Comparison of ENCODE assay signal across 8 cellular contexts in the genomic region with DNA sequence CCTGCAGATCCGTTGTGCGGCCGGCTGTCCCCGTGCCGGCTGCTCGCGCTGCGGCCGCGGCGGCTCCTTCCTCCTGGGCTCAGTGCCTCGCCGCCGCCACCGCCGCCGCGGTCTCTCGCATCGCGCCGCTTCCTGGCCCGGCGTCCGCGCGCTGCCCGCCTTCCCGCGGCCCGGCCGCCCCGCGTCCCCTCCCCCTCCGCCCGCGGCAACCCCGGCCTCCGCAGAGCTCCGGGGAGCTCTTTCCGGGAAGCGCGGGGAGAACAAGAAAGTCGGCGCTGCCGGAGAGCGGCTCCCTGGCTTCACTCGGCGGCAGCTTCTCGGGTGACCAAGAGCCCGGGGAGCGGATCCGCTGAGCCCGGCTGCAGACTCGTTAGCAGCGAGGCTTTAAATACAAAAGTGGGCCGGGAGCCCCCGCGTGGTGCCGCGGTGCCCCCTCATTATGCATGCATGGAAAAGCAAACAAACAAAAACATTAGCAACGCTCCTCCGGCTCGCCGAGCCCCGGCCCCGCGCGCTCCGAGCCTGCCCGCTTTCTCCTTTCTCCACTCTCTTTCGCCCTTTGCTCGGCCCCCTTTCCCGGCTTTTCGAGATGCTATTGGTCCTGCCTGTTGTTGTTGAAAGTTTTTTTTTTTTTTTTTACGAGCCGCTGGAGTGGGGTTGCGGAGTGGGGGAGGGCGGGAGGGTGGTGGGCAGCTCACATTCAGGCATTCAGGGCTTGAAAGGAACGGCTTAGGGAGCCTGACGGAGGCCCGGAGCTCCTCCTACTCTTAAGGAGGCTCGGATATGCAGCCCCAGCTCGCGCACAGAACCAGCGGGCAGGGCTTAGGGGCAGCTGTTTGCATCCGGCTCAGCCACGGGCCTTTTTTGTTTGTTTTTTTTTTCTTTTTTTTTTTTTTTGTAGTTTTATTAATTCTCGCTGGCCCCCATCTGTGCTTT. TPM values are rescaled to one million over a fixed set of nuclear protein-coding genes. Genes with fewer than 3 reads are reported as not detected.
DNase-seq lines count a peak whose midpoint lies in the region; ATAC-seq and TF ChIP-seq lines count a peak whose summit lies in the region.

Gene GAS1, minus strand, starts transcription at position 361 of the 936 bp plus-strand sequence. CDS start 727 bp downstream, outside the sequence.

- H3K9me3 Mint-ChIP-seq in activated T-cell treated with anti-CD3 and anti-CD28 coated beads, Interleukin-2, amount 50 U/mL, for 4 hours, result no peaks in the 10 kb centered on the region

- peak; percentile 48 for DNase-seq in activated T-cell treated with anti-CD3 and anti-CD28 coated beads, Interleukin-2, amount 50 U/mL, for 4 hours
- peak; percentile 41 to 66 for DNase-seq in erythroblast (lab: John Stamatoyannopoulos, UW)
- peak; percentile 74 to 88 (median 80) for DNase-seq in mucosa of descending colon
- DNase-seq in stimulated activated CD8-positive, alpha-beta memory T cell treated with anti-CD3 and anti-CD28 coated beads, Interleukin-4, amount 100 ng/mL, for 1 hour (ENCODE audit: low read depth in 2 of 2, low spot score in 1 of 2), result peak; percentile 36 to 37

- ATAC-seq in GM18867 (IDR thresholded peaks at IDR 0.05; ENCODE audit: unreplicated experiment) (peak; percentile 56), HG03354 (IDR thresholded peaks at IDR 0.05; ENCODE audit: poor library complexity, severe bottlenecking, unreplicated experiment) (peak; percentile 65), mucosa of descending colon (peak; percentile 83)
- peak; percentile 62 to 70 for ATAC-seq in activated T-cell treated with anti-CD3 and anti-CD28 coated beads, Interleukin-2, amount 50 U/mL, for 4 hours

- H3K27ac ChIP-seq in ACC112 (ENCODE audit: low read depth, low read length) (peak within 1 kb of the TSS; percentile 89), OCI-LY1 (ENCODE audit: low read depth, low read length, poor library complexity, severe bottlenecking) (no peak within 1 kb of the TSS)

- H3K36me3 Mint-ChIP-seq in activated T-cell treated with anti-CD3 and anti-CD28 coated beads, Interleukin-2, amount 50 U/mL, for 4 hours (ENCODE audit: insufficient read depth), result no peaks in the 10 kb centered on the region

- no peaks in the 10 kb centered on the region for H3K9me2 ChIP-seq in OCI-LY1 (ENCODE audit: low read depth, low read length)

- no peak for TF ChIP-seq POLR2A in erythroblast (IDR thresholded peaks at IDR 0.05; ENCODE audit: low read length)

- H3K4me2 ChIP-seq in OCI-LY1 (ENCODE audit: low read length), result peak within 1 kb of the TSS; percentile 78

- peaks cover 5% of the 10 kb centered on the region for H3K36me3 ChIP-seq in ACC112 (ENCODE audit: insufficient read depth, low read length)
- no peaks in the 10 kb centered on the region for H3K36me3 ChIP-seq in OCI-LY1 (ENCODE audit: insufficient read depth, low read length)
- no peaks in the 10 kb centered on the region for H3K36me3 ChIP-seq in mucosa of descending colon (ENCODE audit: low read depth)

- H3K4me3 ChIP-seq in ACC112 (ENCODE audit: low read depth, low read length) (peak within 1 kb of the TSS; percentile 85), OCI-LY1 (ENCODE audit: low read depth, low read length, poor library complexity, severe bottlenecking) (peak within 1 kb of the TSS; percentile 62), mucosa of descending colon (peak within 1 kb of the TSS; percentile 44)

- H2AFZ ChIP-seq in ACC112 (ENCODE audit: low read length, unreplicated experiment) (peak within 1 kb of the TSS; percentile 53), OCI-LY1 (ENCODE audit: low read length) (no peak within 1 kb of the TSS)

- TF ChIP-seq CTCF in OCI-LY1 (IDR thresholded peaks at IDR 0.05; ENCODE audit: low read length), result no peak
- no peak for TF ChIP-seq CTCF in mucosa of descending colon (IDR thresholded peaks at IDR 0.05)

- intact Hi-C loops in mucosa of descending colon (cut with DNase I, micrococcal nuclease), result no loop called here

- H3K27me3 Mint-ChIP-seq in activated T-cell treated with anti-CD3 and anti-CD28 coated beads, Interleukin-2, amount 50 U/mL, for 4 hours (ENCODE audit: low read depth), result peaks cover 28% of the 10 kb centered on the region

- H3K9ac ChIP-seq in OCI-LY1 (ENCODE audit: low read length), result no peak within 1 kb of the TSS; the same call in 1 of the 2 replicates

- H3K4me3 Mint-ChIP-seq in activated T-cell treated with anti-CD3 and anti-CD28 coated beads, Interleukin-2, amount 50 U/mL, for 4 hours, result peak within 1 kb of the TSS; percentile 85

- no peaks in the 10 kb centered on the region for H3K9me3 ChIP-seq in OCI-LY1 (ENCODE audit: low read length)
- no peaks in the 10 kb centered on the region for H3K9me3 ChIP-seq in mucosa of descending colon

- H4K20me1 ChIP-seq in OCI-LY1 (ENCODE audit: insufficient read depth, low read length), result no peaks in the 10 kb centered on the region

- H3K4me1 ChIP-seq in ACC112 (ENCODE audit: control insufficient read depth, insufficient read depth, low read length, unreplicated experiment) (peaks cover 13% of the 10 kb centered on the region), OCI-LY1 (ENCODE audit: insufficient read depth, low read length, severe bottlenecking) (peaks cover 9% of the 10 kb centered on the region), mucosa of descending colon (ENCODE audit: low read depth) (peaks cover 15% of the 10 kb centered on the region)

- H3K4me1 Mint-ChIP-seq in activated T-cell treated with anti-CD3 and anti-CD28 coated beads, Interleukin-2, amount 50 U/mL, for 4 hours (ENCODE audit: low read depth), result peaks cover 17% of the 10 kb centered on the region

- no peaks in the 10 kb centered on the region for H3F3A ChIP-seq in OCI-LY1 (ENCODE audit: insufficient read depth, low read length)

- peaks cover 27% of the 10 kb centered on the region for H3K79me2 ChIP-seq in ACC112 (ENCODE audit: control insufficient read depth, insufficient read depth, low read length, unreplicated experiment)
- H3K79me2 ChIP-seq in OCI-LY1 (ENCODE audit: insufficient read depth, low read length), result no peaks in the 10 kb centered on the region

- H3K27me3 ChIP-seq in ACC112 (ENCODE audit: insufficient read depth, low read length) (no peaks in the 10 kb centered on the region), OCI-LY1 (ENCODE audit: insufficient read depth, low read length) (no peaks in the 10 kb centered on the region)

RNA-seq across cellular contexts. Expression of gene GAS1, which starts in this region (rescaled TPM):
- under 1 TPM; 0.41 to 0.61 (median 0.43) TPM for total RNA-seq in activated T-cell treated with anti-CD3 and anti-CD28 coated beads, Interleukin-2, amount 50 U/mL, for 4 hours
- total RNA-seq in mucosa of descending colon, result 10 to 100 TPM in 1 of 3 donors, 1 to 10 TPM in 2; 2.2 to 57.3 (median 4.2) TPM

Comparison
In these comparisons a context has a peak if more than half of its experiments do, and no peak if none do; other contexts are left out.
1. Peak in DNase-seq and ATAC-seq in activated T-cell treated with anti-CD3 and anti-CD28 coated beads, Interleukin-2, amount 50 U/mL, for 4 hours; RNA of the gene not detected or under 1 TPM.